1 cellular context compared by ENCODE assay signal in the genomic region with DNA sequence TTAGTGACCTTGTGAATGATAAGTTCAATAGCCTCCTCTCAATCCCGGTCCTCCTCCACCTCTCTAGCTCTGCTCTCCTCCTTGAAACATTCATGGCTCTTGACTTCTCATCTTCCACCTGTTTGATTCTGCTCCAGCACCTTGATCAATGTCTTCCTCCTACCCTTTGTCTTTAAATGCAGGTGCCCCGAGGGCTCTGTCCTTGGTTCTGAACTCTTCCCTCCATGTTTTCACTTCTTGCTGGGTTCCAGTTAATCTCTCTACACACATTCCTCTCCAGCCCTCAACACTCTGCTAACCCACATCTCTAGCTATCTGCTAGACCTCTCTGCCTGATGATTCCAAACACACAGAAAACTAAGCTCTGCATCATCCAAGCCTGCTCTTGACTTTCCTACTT.
TF ChIP-seq lines count a peak whose summit lies in the region.

No MANE protein-coding gene starts in this region.

TF ChIP-seq in HCT116, 20 proteins besides CTCF, POLR2A, EP300 and RAD21 (continued from another document):
- TF ChIP-seq MAX (IDR thresholded peaks at IDR 0.05): no peak
- no peak for TF ChIP-seq FOSL1 (IDR thresholded peaks at IDR 0.05; ENCODE audit: low read depth)
